In genomic region chr16:72878301-72879269, GRCh38 we compare ENCODE assay signal across 1 cellular context.
TF ChIP-seq lines count a peak whose summit lies in the region.

No MANE protein-coding gene starts in this region.

TF ChIP-seq in HCT116, 20 proteins besides CTCF, POLR2A, EP300 and RAD21:
- TF ChIP-seq REST (IDR thresholded peaks at IDR 0.05; ENCODE audit: low read depth): no peak
- TF ChIP-seq CEBPB (IDR thresholded peaks at IDR 0.05; ENCODE audit: low read depth): no peak
- TF ChIP-seq EGR1 (IDR thresholded peaks at IDR 0.05; ENCODE audit: low read depth): no peak
- TF ChIP-seq ZFX (IDR thresholded peaks at IDR 0.05): no peak
- no peak for TF ChIP-seq SIN3A (IDR thresholded peaks at IDR 0.05; ENCODE audit: low read depth)
- TF ChIP-seq, protein P1, sequence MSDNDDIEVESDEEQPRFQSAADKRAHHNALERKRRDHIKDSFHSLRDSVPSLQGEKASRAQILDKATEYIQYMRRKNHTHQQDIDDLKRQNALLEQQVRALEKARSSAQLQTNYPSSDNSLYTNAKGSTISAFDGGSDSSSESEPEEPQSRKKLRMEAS (IDR thresholded peaks at IDR 0.05): no peak
- no peak for TF ChIP-seq POLR2AphosphoS5 (IDR thresholded peaks at IDR 0.05; ENCODE audit: low read depth, low read length)
- TF ChIP-seq CBX3 (IDR thresholded peaks at IDR 0.05; ENCODE audit: low read depth): no peak
- TF ChIP-seq JUND (IDR thresholded peaks at IDR 0.05): no peak
